In genomic region chr10:121340176-121340850, GRCh38 we compare ENCODE assay signal across 1 cellular context.
TF ChIP-seq lines count a peak whose summit lies in the region.

No MANE protein-coding gene starts in this region.

TF ChIP-seq in H1, 55 proteins besides CTCF, POLR2A, EP300 and RAD21:
- no peak for TF ChIP-seq HDAC6 (IDR thresholded peaks at IDR 0.05; ENCODE audit: low read depth, low read length)
- TF ChIP-seq ZNF274 (IDR thresholded peaks at IDR 0.05; ENCODE audit: borderline replicate concordance, extremely low read depth, low read length): no peak
- 0 out of 2 replicates have a peak, but pooled peaks have one; percentile 13 for TF ChIP-seq SP1 (IDR thresholded peaks at IDR 0.05; ENCODE audit: low read depth, low read length)
- no peak for TF ChIP-seq SAP30 (IDR thresholded peaks at IDR 0.05; ENCODE audit: insufficient read depth, insufficient replicate concordance, low read length)
- no peak for TF ChIP-seq TAF7 (optimal IDR thresholded peaks at IDR 0.05; ENCODE audit: borderline replicate concordance, low read depth, low read length)
- no peak for TF ChIP-seq E2F6 (IDR thresholded peaks at IDR 0.05)
- TF ChIP-seq ASH2L (IDR thresholded peaks at IDR 0.05; ENCODE audit: low read length): peak; percentile 96
- no peak for TF ChIP-seq SIRT6 (IDR thresholded peaks at IDR 0.05; ENCODE audit: low read length)
- TF ChIP-seq BCL11A (IDR thresholded peaks at IDR 0.05; ENCODE audit: low read depth in 2 of 2, low read length in 2 of 2): no peak
- TF ChIP-seq RNF2 (IDR thresholded peaks at IDR 0.05; ENCODE audit: borderline replicate concordance, low read depth, low read length, missing control alignments, poor library complexity, severe bottlenecking): no peak
- TF ChIP-seq CHD7 (IDR thresholded peaks at IDR 0.05; ENCODE audit: insufficient replicate concordance, low read length): peak; percentile 44
- TF ChIP-seq NANOG (IDR thresholded peaks at IDR 0.05; ENCODE audit: insufficient read depth, low read depth, low read length, poor library complexity, severe bottlenecking): no peak
- TF ChIP-seq ATF3 (IDR thresholded peaks at IDR 0.05; ENCODE audit: insufficient read depth, low read depth, low read length): no peak
- no peak for TF ChIP-seq POU5F1 (IDR thresholded peaks at IDR 0.05; ENCODE audit: low read depth, low read length)
- TF ChIP-seq EGR1 (IDR thresholded peaks at IDR 0.05; ENCODE audit: borderline replicate concordance, low read depth, low read length): no peak
- 0 out of 2 replicates have a peak, but pooled peaks have one; percentile 28 for TF ChIP-seq MAX (IDR thresholded peaks at IDR 0.05)
- no peak for TF ChIP-seq KDM4A (IDR thresholded peaks at IDR 0.05; ENCODE audit: low read depth, low read length, severe bottlenecking)
- TF ChIP-seq SP2 (IDR thresholded peaks at IDR 0.05; ENCODE audit: low read length): no peak
- TF ChIP-seq USF2 (IDR thresholded peaks at IDR 0.05; ENCODE audit: low read length): no peak
- no peak for TF ChIP-seq RFX5 (IDR thresholded peaks at IDR 0.05; ENCODE audit: borderline replicate concordance, low read depth, low read length)
- peak in 1 of 2 experiments; percentile 63; a peak in 1 of 4 replicates for TF ChIP-seq HDAC2 (IDR thresholded peaks at IDR 0.05; ENCODE audit: borderline replicate concordance in 1 of 2, low read depth in 2 of 2, low read length in 2 of 2)
- 0 out of 2 replicates have a peak, but pooled peaks have one; percentile 25 for TF ChIP-seq TAF1 (IDR thresholded peaks at IDR 0.05; ENCODE audit: low read depth, low read length)
- TF ChIP-seq RBBP5 (IDR thresholded peaks at IDR 0.05; ENCODE audit: borderline replicate concordance, low read depth, low read length): peak; percentile 67; the same call in 1 of the 2 replicates
- no peak for TF ChIP-seq TEAD4 (IDR thresholded peaks at IDR 0.05; ENCODE audit: low read depth, low read length)
- no peak for TF ChIP-seq CTBP2 (IDR thresholded peaks at IDR 0.05; ENCODE audit: borderline replicate concordance, insufficient read depth, insufficient read length, low read length)
- TF ChIP-seq EZH2 (IDR thresholded peaks at IDR 0.05; ENCODE audit: low read depth, low read length, severe bottlenecking): no peak
- TF ChIP-seq POLR2AphosphoS5 (IDR thresholded peaks at IDR 0.05; ENCODE audit: low read depth, low read length): no peak
- TF ChIP-seq CREB1 (IDR thresholded peaks at IDR 0.05): no peak
- TF ChIP-seq MAFK (IDR thresholded peaks at IDR 0.05; ENCODE audit: low read depth, low read length): no peak
- TF ChIP-seq CHD2 (IDR thresholded peaks at IDR 0.05; ENCODE audit: low read length): no peak
- no peak for TF ChIP-seq PHF8 (conservative IDR thresholded peaks at IDR 0.05; ENCODE audit: low read depth, low read length)
- no peak for TF ChIP-seq TCF12 (IDR thresholded peaks at IDR 0.05; ENCODE audit: low read depth, low read length)
- 0 out of 2 replicates have a peak, but pooled peaks have one; percentile 59 for TF ChIP-seq SP4 (IDR thresholded peaks at IDR 0.05; ENCODE audit: low read length)
- TF ChIP-seq KDM5A (IDR thresholded peaks at IDR 0.05; ENCODE audit: low read length): no peak
- TF ChIP-seq CBX5 (IDR thresholded peaks at IDR 0.05; ENCODE audit: low read depth, low read length): no peak
- TF ChIP-seq NRF1 (IDR thresholded peaks at IDR 0.05; ENCODE audit: low read depth, low read length): no peak
- no peak for TF ChIP-seq JUND (IDR thresholded peaks at IDR 0.05; ENCODE audit: low read length)
- no peak for TF ChIP-seq SIX5 (IDR thresholded peaks at IDR 0.05; ENCODE audit: low read depth, low read length)
- TF ChIP-seq ATF2 (IDR thresholded peaks at IDR 0.05; ENCODE audit: low read length): no peak
- no peak for TF ChIP-seq CBX8 (IDR thresholded peaks at IDR 0.05; ENCODE audit: borderline replicate concordance, low read depth, low read length)
- TF ChIP-seq CEBPB (IDR thresholded peaks at IDR 0.05; ENCODE audit: low read depth, low read length): no peak
- TF ChIP-seq BRCA1 (IDR thresholded peaks at IDR 0.05; ENCODE audit: low read depth, low read length): no peak
- TF ChIP-seq GABPA (IDR thresholded peaks at IDR 0.05; ENCODE audit: borderline replicate concordance, insufficient read depth, low read length): no peak
- no peak for TF ChIP-seq SIN3A (conservative IDR thresholded peaks at IDR 0.05 in 1 of 2, IDR thresholded peaks at IDR 0.05 in 1 of 2; ENCODE audit: low read depth in 1 of 2, low read length in 2 of 2)
